ENCODE assay signal across 11 cellular contexts in genomic region chr11:88414981-88415391, GRCh38.
DNase-seq lines count a peak whose midpoint lies in the region; ATAC-seq, FAIRE-seq and TF ChIP-seq lines count a peak whose summit lies in the region.
"Had no signal": no experiment of that assay in that cellular context is flagged by ENCODE, and none has a peak within 500 bp of the region (broad histone marks: within the 10 kb centered on the region; RNA-seq: fewer than 3 reads in every experiment).

No MANE protein-coding gene starts in this region.

- no peaks in the 10 kb centered on the region for H3K27me3 ChIP-seq in PC-3 (ENCODE audit: low read length)
- H3K27me3 ChIP-seq in endothelial cell of umbilical vein (ENCODE audit: control insufficient read depth in 2 of 2, insufficient read depth in 2 of 2, low read length in 2 of 2) = no peaks in the 10 kb centered on the region
- H3K27me3 ChIP-seq in left lung = no peaks in the 10 kb centered on the region
- peaks cover 10% of the 10 kb centered on the region for H3K27me3 ChIP-seq in endodermal cell (ENCODE audit: control insufficient read depth, insufficient read depth, low read length, poor library complexity, severe bottlenecking)
- H3K27me3 ChIP-seq in hepatocyte = no peaks in the 10 kb centered on the region

- H3K36me3 ChIP-seq in PC-3 (ENCODE audit: low read depth, low read length) (no peaks in the 10 kb centered on the region), endothelial cell of umbilical vein (ENCODE audit: control insufficient read depth in 2 of 2, extremely low read depth in 1 of 2, insufficient read depth in 2 of 2, low read length in 2 of 2) (no peaks in the 10 kb centered on the region), left lung (no peaks in the 10 kb centered on the region), endodermal cell (ENCODE audit: control insufficient read depth, insufficient read depth, low read length) (no peaks in the 10 kb centered on the region), hepatocyte (replicated peaks; ENCODE audit: insufficient read depth, low read depth) (no peaks in the 10 kb centered on the region)

- H3K9ac ChIP-seq in PC-3 (ENCODE audit: low read length) = no peak overlapping the region
- no peak overlapping the region for H3K9ac ChIP-seq in endothelial cell of umbilical vein (replicated peaks; ENCODE audit: extremely low read depth, insufficient read depth, low read length)
- no peak overlapping the region for H3K9ac ChIP-seq in endodermal cell (ENCODE audit: extremely low read depth, low read length, poor library complexity, severe bottlenecking)

- H2AFZ ChIP-seq in PC-3 (ENCODE audit: low read length) = peak overlapping the region; percentile 4; the same call in 1 of the 2 replicates
- H2AFZ ChIP-seq in endothelial cell of umbilical vein (ENCODE audit: low read depth, low read length) = peak overlapping the region; percentile 36
- H2AFZ ChIP-seq in hepatocyte = no peak overlapping the region

- H4K20me1 ChIP-seq in PC-3 (ENCODE audit: low read length) (no peaks in the 10 kb centered on the region), endothelial cell of umbilical vein (replicated peaks; ENCODE audit: control insufficient read depth, extremely low read depth, insufficient read depth, low read length) (no peaks in the 10 kb centered on the region), hepatocyte (ENCODE audit: insufficient read depth, poor library complexity, severe bottlenecking) (no peaks in the 10 kb centered on the region)

- H3K27ac ChIP-seq in PC-3 (ENCODE audit: low read length) = peak overlapping the region; percentile 61
- peak overlapping the region; percentile 16 for H3K27ac ChIP-seq in endothelial cell of umbilical vein (ENCODE audit: insufficient read depth, low read depth, low read length)
- H3K27ac ChIP-seq in left lung = peak overlapping the region in 1 of 2 donors; percentile 68
- no peak overlapping the region for H3K27ac ChIP-seq in endodermal cell (ENCODE audit: low read depth, low read length)
- H3K27ac ChIP-seq in hepatocyte = no peak overlapping the region
- no peak overlapping the region for H3K27ac ChIP-seq in caudate nucleus (ENCODE audit: low read depth, low read length)

- 95% methylated on average over 3 of the region's 3 CpGs; no CpG with 5 or more reads in 1 of the 2 experiments for WGBS in endodermal cell (ENCODE audit: insufficient coverage in 1 of 2, insufficient read length in 1 of 2), 2 experiments
- 37% methylated on average over 3 of the region's 3 CpGs for WGBS in hepatocyte (ENCODE audit: low lambda C conversion rate, missing lambda C conversion rate)

- no peaks in the 10 kb centered on the region for H3K9me1 ChIP-seq in endothelial cell of umbilical vein (replicated peaks; ENCODE audit: control insufficient read depth, extremely low read depth, insufficient read depth, low read length)

- H3K4me1 ChIP-seq in PC-3 (ENCODE audit: insufficient read depth, low read length) (peaks cover 65% of the 10 kb centered on the region), endothelial cell of umbilical vein (ENCODE audit: control insufficient read depth, extremely low read depth, insufficient read depth, low read length) (peaks cover 18% of the 10 kb centered on the region), left lung (peaks cover 0 to 41% of the 10 kb centered on the region in 2 donors), endodermal cell (ENCODE audit: control insufficient read depth, insufficient read depth, low read length) (no peaks in the 10 kb centered on the region), hepatocyte (ENCODE audit: insufficient read depth) (peaks cover 4% of the 10 kb centered on the region)

- TF ChIP-seq CTCF in PC-3 (conservative IDR thresholded peaks at IDR 0.05; ENCODE audit: low read depth, low read length) = no peak
- TF ChIP-seq CTCF in endothelial cell of umbilical vein (IDR thresholded peaks at IDR 0.05; ENCODE audit: extremely low read depth in 1 of 2, insufficient read depth in 1 of 2, low read depth in 1 of 2, low read length in 2 of 2) = no peak
- no peak for TF ChIP-seq CTCF in left lung (IDR thresholded peaks at IDR 0.05)
- no peak for TF ChIP-seq CTCF in endodermal cell (conservative IDR thresholded peaks at IDR 0.05)
- TF ChIP-seq CTCF in hepatocyte (IDR thresholded peaks at IDR 0.05; ENCODE audit: poor library complexity) = no peak

- H3K9me2 ChIP-seq in PC-3 (replicated peaks; ENCODE audit: low read length) = no peaks in the 10 kb centered on the region
- no peaks in the 10 kb centered on the region for H3K9me2 ChIP-seq in hepatocyte (replicated peaks; ENCODE audit: insufficient read depth)

- no peak overlapping the region for H3K27ac Mint-ChIP-seq in endodermal cell

- FAIRE-seq in endothelial cell of umbilical vein (lab: Jason Lieb, UNC) = no peak

- peaks cover 11% of the 10 kb centered on the region for H3K4me1 Mint-ChIP-seq in endodermal cell

- DNase-seq in COR-L47 (lab: John Stamatoyannopoulos, UW) (peak; percentile 23), PC-3 (peak; percentile 76), endothelial cell of umbilical vein (ENCODE audit: low read depth, low spot score) (peak; percentile 48), left lung (no peak), endodermal cell (no peak), hepatocyte (ENCODE audit: low spot score) (no peak), caudate nucleus (lab: John Stamatoyannopoulos, UW) (no peak)
- DNase-seq: left cardiac atrium; SHP77 treated with DMSO at 0.1 percent for 48 hours; stimulated activated CD4-positive, alpha-beta T cell treated with anti-CD3 and anti-CD28 coated beads, Interleukin-4, amount 100 ng/mL, for 1 hour had no signal

- H3K27me3 Mint-ChIP-seq in endodermal cell (ENCODE audit: insufficient read depth) = peaks cover 14% of the 10 kb centered on the region

- ATAC-seq in GM21528 (IDR thresholded peaks at IDR 0.05; ENCODE audit: low FRiP score, unreplicated experiment) (peak; percentile 36), PC-3 (peak; percentile 21), left lung (no peak)

- H3K4me2 ChIP-seq in PC-3 (ENCODE audit: low read length) = peak overlapping the region; percentile 31
- H3K4me2 ChIP-seq in endothelial cell of umbilical vein (ENCODE audit: insufficient read depth, low read length) = peak overlapping the region; percentile 55
- H3K4me2 ChIP-seq in hepatocyte = no peak overlapping the region

- intact Hi-C loops in PC-3 (cut with micrococcal nuclease) = no loop called here
- intact Hi-C loops in endothelial cell of umbilical vein (cut with micrococcal nuclease) = loop anchor here (1.0 kb wide), 2 partner anchors 13 to 78 kb away; partner anchors contain the start of gene CTSC
- intact Hi-C loops in left lung (cut with DNase I) = no loop called here

- dilution Hi-C loops in endothelial cell of umbilical vein (cut with MboI; ENCODE audit: extremely low pct_ligation_motif_present, low sequenced_read_pairs) = no loop called here

- TF ChIP-seq POLR2A in endothelial cell of umbilical vein (IDR thresholded peaks at IDR 0.05; ENCODE audit: low read depth, low read length) = no peak

- H3K4me3 Mint-ChIP-seq in endodermal cell = no peak overlapping the region

- H3K79me2 ChIP-seq in PC-3 (ENCODE audit: low read length) (no peaks in the 10 kb centered on the region), endothelial cell of umbilical vein (ENCODE audit: control insufficient read depth, insufficient read depth, low read length) (no peaks in the 10 kb centered on the region), hepatocyte (no peaks in the 10 kb centered on the region)

- no peaks in the 10 kb centered on the region for H3K36me3 Mint-ChIP-seq in endodermal cell (ENCODE audit: low read depth)

- CTCF ChIA-PET in PC-3 (lab: Charles Lee) (no interaction called here), endothelial cell of umbilical vein (lab: Charles Lee) (interaction anchor here (0.7 to 3.3 kb wide), 7 partner anchors 13 to 87 kb away, joined by 3 to 10 read pairs (median 3); no protein-coding TSS in a partner anchor)

- BruUV-seq in PC-3 (replicated peaks; lab: Mats Ljungman, UMichigan) (no TSS peak), endothelial cell of umbilical vein (replicated peaks; lab: Mats Ljungman, UMichigan) (no TSS peak)

- no peaks in the 10 kb centered on the region for H3K9me3 Mint-ChIP-seq in endodermal cell

- no peaks in the 10 kb centered on the region for H3K9me3 ChIP-seq in PC-3 (ENCODE audit: low read length)
- H3K9me3 ChIP-seq in endothelial cell of umbilical vein (replicated peaks; ENCODE audit: control insufficient read depth, insufficient read depth, low read length) = no peaks in the 10 kb centered on the region
- no peaks in the 10 kb centered on the region for H3K9me3 ChIP-seq in left lung
- no peaks in the 10 kb centered on the region for H3K9me3 ChIP-seq in endodermal cell (ENCODE audit: control insufficient read depth, low read length)
- no peaks in the 10 kb centered on the region for H3K9me3 ChIP-seq in hepatocyte (ENCODE audit: low read depth)

- H3F3A ChIP-seq in PC-3 (ENCODE audit: low read length, unreplicated experiment) = peaks cover 11% of the 10 kb centered on the region

- POLR2A ChIA-PET in PC-3 (lab: Charles Lee; ENCODE audit: unreplicated experiment) = interaction anchor here (0.6 kb wide), 1 partner anchor 255 kb away, joined by 3 read pairs; no protein-coding TSS in a partner anchor
- POLR2A ChIA-PET in endothelial cell of umbilical vein (lab: Charles Lee) = interaction anchor here (1.0 kb wide), 1 partner anchor 77 kb away, joined by 3 read pairs; the partner anchor contains the start of gene CTSC

- H3K4me3 ChIP-seq in PC-3 (ENCODE audit: low read length) = no peak overlapping the region
- no peak overlapping the region for H3K4me3 ChIP-seq in endothelial cell of umbilical vein (replicated peaks in 1 of 3; ENCODE audit: insufficient read depth in 1 of 3, low read depth in 1 of 3, low read length in 3 of 3)
- no peak overlapping the region for H3K4me3 ChIP-seq in left lung
- H3K4me3 ChIP-seq in endodermal cell (ENCODE audit: low read length) = no peak overlapping the region
- H3K4me3 ChIP-seq in hepatocyte = no peak overlapping the region

TF ChIP-seq in endothelial cell of umbilical vein, 7 proteins besides CTCF, POLR2A, EP300 and RAD21:
- peak; percentile 80 for TF ChIP-seq GATA2 (IDR thresholded peaks at IDR 0.05; ENCODE audit: insufficient read depth, insufficient read length, low read depth, low read length)
- TF ChIP-seq JUN (IDR thresholded peaks at IDR 0.05; ENCODE audit: borderline replicate concordance, insufficient read depth, insufficient read length, low read depth) = no peak
TF ChIP-seq in endothelial cell of umbilical vein: peak in this region for 1.

Comparison
In these comparisons a context has a peak if more than half of its experiments do, and no peak if none do; other contexts are left out.
1. DNase-seq: peak in COR-L47 (single experiment), PC-3 (single experiment) and endothelial cell of umbilical vein (single experiment); none in left lung (0 of 2), endodermal cell (single experiment), hepatocyte (single experiment) and caudate nucleus (0 of 61).
2. H3K27ac ChIP-seq: peak in PC-3 (single experiment) and endothelial cell of umbilical vein (single experiment); none in endodermal cell (single experiment), hepatocyte (single experiment) and caudate nucleus (single experiment).